ENCODE assay signal across 14 cellular contexts in the genomic region with DNA sequence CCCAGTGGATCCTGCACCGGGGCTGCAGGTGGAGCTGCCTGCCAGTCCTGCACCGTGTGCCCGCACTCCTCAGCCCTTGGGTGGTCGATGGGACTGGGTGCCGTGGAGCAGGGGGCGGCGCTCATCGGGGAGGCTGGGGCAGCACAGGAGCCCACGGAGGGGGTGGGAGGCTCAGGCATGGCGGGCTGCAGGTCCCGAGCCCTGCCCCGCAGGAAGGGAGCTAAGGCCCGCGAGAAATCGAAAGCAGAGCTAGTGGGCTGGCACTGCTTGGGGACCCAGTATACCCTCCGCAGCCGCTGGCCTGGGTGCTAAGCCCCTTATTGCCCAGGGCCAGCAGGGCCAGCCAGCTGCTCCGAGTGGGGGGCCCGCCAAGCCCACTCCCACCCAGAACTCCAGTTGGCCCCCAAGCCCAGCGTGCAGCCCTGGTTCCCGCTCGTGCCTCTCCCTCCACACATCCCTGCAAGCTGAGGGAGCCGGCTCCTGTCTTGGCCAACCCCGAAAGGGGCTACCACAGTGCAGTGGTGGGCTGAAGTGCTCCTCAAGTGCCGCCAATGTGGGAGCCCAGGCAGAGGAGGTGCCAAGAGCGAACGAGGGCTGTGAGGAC. TPM values are rescaled to one million over a fixed set of nuclear protein-coding genes. Genes with fewer than 3 reads are reported as not detected.
"Had no signal": no experiment of that assay in that cellular context is flagged by ENCODE, and none has a peak within 500 bp of the region (broad histone marks: within the 10 kb centered on the region; RNA-seq: fewer than 3 reads in every experiment).

No MANE protein-coding gene starts in this region.

RNA-seq across cellular contexts. Expression of gene OR5AL1, which starts 10.5 kb away (rescaled TPM):
- total RNA-seq: activated B cell treated with CpG ODN at 0.5 μM for 24 hours; activated CD4-positive, alpha-beta memory T cell treated with anti-CD3 and anti-CD28 coated beads for 36 hours; activated CD4-positive, alpha-beta T cell treated with anti-CD3 and anti-CD28 coated beads, Interleukin-2, amount 10 ng/mL, durations not matched to agents 24 days and 14 days; activated CD8-positive, alpha-beta memory T cell treated with anti-CD3 and anti-CD28 coated beads for 36 hours; activated CD8-positive, alpha-beta T cell treated with anti-CD3 and anti-CD28 coated beads for 36 hours; activated naive CD8-positive, alpha-beta T cell treated with anti-CD3 and anti-CD28 coated beads, Interleukin-2, amount 10 ng/mL, durations not matched to agents 7 days and 5 days; activated T-cell treated with anti-CD3 and anti-CD28 coated beads, Interleukin-2, amount 50 U/mL, for 4 hours; activated T-cell treated with anti-CD3 and anti-CD28 coated beads, Interleukin-2, amount 50 U/mL, for 72 hours; activated T-helper 1 cell treated with anti-CD3 and anti-CD28 coated beads, Interleukin-12 subunit alpha, Interleukin-12 subunit beta, Interleukin-2, Interleukin-4 antibody, amounts not matched to agents 30 ng/mL and 10 ng/mL and 1 ng/mL, durations not matched to agents 14 hours and 24 hours and 36 hours; activated T-helper 17 cell treated with anti-CD3 and anti-CD28 coated beads, Interleukin-2, amount 50 U/mL, for 72 hours; ascending aorta; bronchial epithelial cell; cardiac muscle cell had no signal
- polyA plus RNA-seq: adipose tissue, cardiac muscle cell had no signal

RNA-seq across cellular contexts. Expression of gene OR8U1, which starts 26.5 kb away (rescaled TPM):
- total RNA-seq: activated B cell treated with CpG ODN at 0.5 μM for 24 hours; activated CD4-positive, alpha-beta memory T cell treated with anti-CD3 and anti-CD28 coated beads for 36 hours; activated CD4-positive, alpha-beta T cell treated with anti-CD3 and anti-CD28 coated beads, Interleukin-2, amount 10 ng/mL, durations not matched to agents 24 days and 14 days; activated CD8-positive, alpha-beta memory T cell treated with anti-CD3 and anti-CD28 coated beads for 36 hours; activated CD8-positive, alpha-beta T cell treated with anti-CD3 and anti-CD28 coated beads for 36 hours; activated naive CD8-positive, alpha-beta T cell treated with anti-CD3 and anti-CD28 coated beads, Interleukin-2, amount 10 ng/mL, durations not matched to agents 7 days and 5 days; activated T-cell treated with anti-CD3 and anti-CD28 coated beads, Interleukin-2, amount 50 U/mL, for 4 hours; activated T-cell treated with anti-CD3 and anti-CD28 coated beads, Interleukin-2, amount 50 U/mL, for 72 hours; activated T-helper 1 cell treated with anti-CD3 and anti-CD28 coated beads, Interleukin-12 subunit alpha, Interleukin-12 subunit beta, Interleukin-2, Interleukin-4 antibody, amounts not matched to agents 30 ng/mL and 10 ng/mL and 1 ng/mL, durations not matched to agents 14 hours and 24 hours and 36 hours; activated T-helper 17 cell treated with anti-CD3 and anti-CD28 coated beads, Interleukin-2, amount 50 U/mL, for 72 hours; ascending aorta; bronchial epithelial cell; cardiac muscle cell had no signal
- polyA plus RNA-seq: adipose tissue, cardiac muscle cell had no signal

RNA-seq across cellular contexts. Expression of gene OR8J1, which starts 47.9 kb away (rescaled TPM):
- total RNA-seq: activated B cell treated with CpG ODN at 0.5 μM for 24 hours; activated CD4-positive, alpha-beta memory T cell treated with anti-CD3 and anti-CD28 coated beads for 36 hours; activated CD4-positive, alpha-beta T cell treated with anti-CD3 and anti-CD28 coated beads, Interleukin-2, amount 10 ng/mL, durations not matched to agents 24 days and 14 days; activated CD8-positive, alpha-beta memory T cell treated with anti-CD3 and anti-CD28 coated beads for 36 hours; activated CD8-positive, alpha-beta T cell treated with anti-CD3 and anti-CD28 coated beads for 36 hours; activated naive CD8-positive, alpha-beta T cell treated with anti-CD3 and anti-CD28 coated beads, Interleukin-2, amount 10 ng/mL, durations not matched to agents 7 days and 5 days; activated T-cell treated with anti-CD3 and anti-CD28 coated beads, Interleukin-2, amount 50 U/mL, for 4 hours; activated T-cell treated with anti-CD3 and anti-CD28 coated beads, Interleukin-2, amount 50 U/mL, for 72 hours; activated T-helper 1 cell treated with anti-CD3 and anti-CD28 coated beads, Interleukin-12 subunit alpha, Interleukin-12 subunit beta, Interleukin-2, Interleukin-4 antibody, amounts not matched to agents 30 ng/mL and 10 ng/mL and 1 ng/mL, durations not matched to agents 14 hours and 24 hours and 36 hours; activated T-helper 17 cell treated with anti-CD3 and anti-CD28 coated beads, Interleukin-2, amount 50 U/mL, for 72 hours; ascending aorta; bronchial epithelial cell; cardiac muscle cell had no signal
- polyA plus RNA-seq: adipose tissue, cardiac muscle cell had no signal

RNA-seq across cellular contexts. Expression of gene OR8K1, which starts 56.1 kb away (rescaled TPM):
- total RNA-seq: activated B cell treated with CpG ODN at 0.5 μM for 24 hours; activated CD4-positive, alpha-beta memory T cell treated with anti-CD3 and anti-CD28 coated beads for 36 hours; activated CD4-positive, alpha-beta T cell treated with anti-CD3 and anti-CD28 coated beads, Interleukin-2, amount 10 ng/mL, durations not matched to agents 24 days and 14 days; activated CD8-positive, alpha-beta memory T cell treated with anti-CD3 and anti-CD28 coated beads for 36 hours; activated CD8-positive, alpha-beta T cell treated with anti-CD3 and anti-CD28 coated beads for 36 hours; activated naive CD8-positive, alpha-beta T cell treated with anti-CD3 and anti-CD28 coated beads, Interleukin-2, amount 10 ng/mL, durations not matched to agents 7 days and 5 days; activated T-cell treated with anti-CD3 and anti-CD28 coated beads, Interleukin-2, amount 50 U/mL, for 4 hours; activated T-cell treated with anti-CD3 and anti-CD28 coated beads, Interleukin-2, amount 50 U/mL, for 72 hours; activated T-helper 1 cell treated with anti-CD3 and anti-CD28 coated beads, Interleukin-12 subunit alpha, Interleukin-12 subunit beta, Interleukin-2, Interleukin-4 antibody, amounts not matched to agents 30 ng/mL and 10 ng/mL and 1 ng/mL, durations not matched to agents 14 hours and 24 hours and 36 hours; activated T-helper 17 cell treated with anti-CD3 and anti-CD28 coated beads, Interleukin-2, amount 50 U/mL, for 72 hours; ascending aorta; bronchial epithelial cell; cardiac muscle cell had no signal
- polyA plus RNA-seq: adipose tissue, cardiac muscle cell had no signal
